ENCODE assay signal across 9 cellular contexts in genomic region chr6:2244261-2245102, GRCh38. TPM values are rescaled to one million over a fixed set of nuclear protein-coding genes. Genes with fewer than 3 reads are reported as not detected.
DNase-seq lines count a peak whose midpoint lies in the region; ATAC-seq, FAIRE-seq and TF ChIP-seq lines count a peak whose summit lies in the region.
"Had no signal": no experiment of that assay in that cellular context is flagged by ENCODE, and none has a peak within 500 bp of the region (broad histone marks: within the 10 kb centered on the region; RNA-seq: fewer than 3 reads in every experiment).

No MANE protein-coding gene starts in this region.

- no peaks in the 10 kb centered on the region for H3K9me3 Mint-ChIP-seq in nephron progenitor cell

- FAIRE-seq in A549 (lab: Jason Lieb, UNC) (no peak), GM19239 (lab: Jason Lieb, UNC) (peak; percentile 35)
- FAIRE-seq: islet of Langerhans had no signal

- TF ChIP-seq CTCF in A549 (IDR thresholded peaks at IDR 0.05) (no peak), nephron progenitor cell (IDR thresholded peaks at IDR 0.05) (no peak)

- no peaks in the 10 kb centered on the region for H3K36me3 ChIP-seq in NT2/D1 (ENCODE audit: insufficient read depth, insufficient read length, low read length)
- no peaks in the 10 kb centered on the region for H3K36me3 ChIP-seq in endocrine pancreas (ENCODE audit: control insufficient read depth, insufficient read depth, low read length)

- no peak for TF ChIP-seq POLR2A in A549 (IDR thresholded peaks at IDR 0.05; ENCODE audit: low read length)

- intact Hi-C loops in posterior vena cava (cut with DNase I) = no loop called here

- H3K27ac ChIP-seq in A549 = peak overlapping the region; percentile 70 to 92

- H3K4me1 ChIP-seq in A549 (peaks cover 4% of the 10 kb centered on the region; the same call in 2 of the 3 replicates), NT2/D1 (ENCODE audit: insufficient read depth, insufficient read length) (no peaks in the 10 kb centered on the region), endocrine pancreas (ENCODE audit: control insufficient read depth, insufficient read depth, low read length) (no peaks in the 10 kb centered on the region)

- ATAC-seq in A549 (peak in 1 of 2 experiments; percentile 26; a peak in 1 of 6 replicates), GM19328 (IDR thresholded peaks at IDR 0.05; ENCODE audit: unreplicated experiment) (no peak)

- H3K4me1 Mint-ChIP-seq in nephron progenitor cell = peaks cover 18% of the 10 kb centered on the region

- H3K27me3 ChIP-seq in NT2/D1 (ENCODE audit: insufficient read depth, insufficient read length) (peaks cover 21% of the 10 kb centered on the region), endocrine pancreas (ENCODE audit: control insufficient read depth, insufficient read depth, low read length) (no peaks in the 10 kb centered on the region)

- DNase-seq in A549 (ENCODE audit: low read depth in 1 of 2, low spot score in 1 of 2) (peak in 1 of 2 experiments; percentile 7), GM19239 (ENCODE audit: insufficient read length, low spot score) (no peak), NT2/D1 (ENCODE audit: low read depth, low spot score) (no peak), nephron progenitor cell (peak; percentile 6), posterior vena cava (ENCODE audit: low spot score) (no peak), HuH-7.5 (ENCODE audit: low spot score) (no peak)

- H3K27ac Mint-ChIP-seq in nephron progenitor cell = no peak overlapping the region

- TF ChIP-seq RAD21 in A549 (conservative IDR thresholded peaks at IDR 0.05 in 1 of 2, IDR thresholded peaks at IDR 0.05 in 1 of 2) = no peak

- POLR2A ChIA-PET in A549 (lab: Yijun Ruan, JAX) = no interaction called here

- no peak for TF ChIP-seq EP300 in A549 (IDR thresholded peaks at IDR 0.05)

- H3K9me3 ChIP-seq in A549 = no peaks in the 10 kb centered on the region
- H3K9me3 ChIP-seq in NT2/D1 (ENCODE audit: insufficient read depth, low read length) = no peaks in the 10 kb centered on the region
- no peaks in the 10 kb centered on the region for H3K9me3 ChIP-seq in endocrine pancreas (ENCODE audit: control insufficient read depth, low read length)

- H3K4me2 ChIP-seq in A549 = peak overlapping the region; percentile 94

- 63% methylated on average over 18 of the region's 32 CpGs for WGBS in A549 (ENCODE audit: missing lambda C conversion rate)

- H3K27me3 Mint-ChIP-seq in nephron progenitor cell (ENCODE audit: low read depth, poor library complexity) = peaks cover 15% of the 10 kb centered on the region

- H3K4me3 ChIP-seq in A549 = peak overlapping the region; percentile 71
- peak overlapping the region; percentile 59 for H3K4me3 ChIP-seq in NT2/D1 (ENCODE audit: insufficient read length, low read depth)
- peak overlapping the region; percentile 93 for H3K4me3 ChIP-seq in endocrine pancreas (ENCODE audit: control insufficient read depth, insufficient read depth, low read length)

- no peaks in the 10 kb centered on the region for H3K36me3 Mint-ChIP-seq in nephron progenitor cell (ENCODE audit: low read depth)

- peak overlapping the region; percentile 89 for H3K4me3 Mint-ChIP-seq in nephron progenitor cell

- H3K9ac ChIP-seq in NT2/D1 (ENCODE audit: insufficient read length, low read depth) (peak overlapping the region; percentile 82), endocrine pancreas (ENCODE audit: control insufficient read depth, insufficient read depth, low read length) (peak overlapping the region; percentile 85)

- CTCF ChIA-PET in A549 (lab: Yijun Ruan, JAX) = no interaction called here

TF ChIP-seq in A549, 52 proteins besides CTCF, POLR2A, EP300 and RAD21:
- TF ChIP-seq JUN (IDR thresholded peaks at IDR 0.05) (no peak), ZFP36 (IDR thresholded peaks at IDR 0.05; ENCODE audit: borderline replicate concordance, partially characterized antibody) (no peak), CHD4 (IDR thresholded peaks at IDR 0.05; ENCODE audit: borderline replicate concordance) (no peak), RCOR1 (IDR thresholded peaks at IDR 0.05; ENCODE audit: low read depth, low read length) (no peak), CHD2 (IDR thresholded peaks at IDR 0.05; ENCODE audit: low read length, partially characterized antibody) (no peak)

RNA-seq across cellular contexts. Expression of gene GMDS, which starts 0.9 kb away (rescaled TPM):
- polyA plus RNA-seq in A549 (2011; rRNA removed) (10.4 and 12.4 TPM in 2 replicates), A549 (2017; fragmentation: RNase III; extraction: RNeasy Plus Mini Kit Qiagen cat#74134 plus additional on column Dnase treatment) (9.9 to 12.1 TPM (median 10.7 TPM) in 3 replicates)
- polyA plus RNA-seq in A549 (2012; cell fraction: cytosol; rRNA removed) = 5.7 and 5.9 TPM in 2 replicates
- 5.3 and 7.1 TPM in 2 replicates for polyA plus RNA-seq in A549 (2012; cell fraction: nucleus; rRNA removed)
- polyA minus RNA-seq in A549 (2011; rRNA and poly(A)+ RNA removed) = 4.0 and 5.0 TPM in 2 replicates
- 10 to 100 TPM; 14.9 to 20.1 TPM for total RNA-seq in posterior vena cava
